Comparison of ENCODE assay signal across 8 cellular contexts in the genomic region with DNA sequence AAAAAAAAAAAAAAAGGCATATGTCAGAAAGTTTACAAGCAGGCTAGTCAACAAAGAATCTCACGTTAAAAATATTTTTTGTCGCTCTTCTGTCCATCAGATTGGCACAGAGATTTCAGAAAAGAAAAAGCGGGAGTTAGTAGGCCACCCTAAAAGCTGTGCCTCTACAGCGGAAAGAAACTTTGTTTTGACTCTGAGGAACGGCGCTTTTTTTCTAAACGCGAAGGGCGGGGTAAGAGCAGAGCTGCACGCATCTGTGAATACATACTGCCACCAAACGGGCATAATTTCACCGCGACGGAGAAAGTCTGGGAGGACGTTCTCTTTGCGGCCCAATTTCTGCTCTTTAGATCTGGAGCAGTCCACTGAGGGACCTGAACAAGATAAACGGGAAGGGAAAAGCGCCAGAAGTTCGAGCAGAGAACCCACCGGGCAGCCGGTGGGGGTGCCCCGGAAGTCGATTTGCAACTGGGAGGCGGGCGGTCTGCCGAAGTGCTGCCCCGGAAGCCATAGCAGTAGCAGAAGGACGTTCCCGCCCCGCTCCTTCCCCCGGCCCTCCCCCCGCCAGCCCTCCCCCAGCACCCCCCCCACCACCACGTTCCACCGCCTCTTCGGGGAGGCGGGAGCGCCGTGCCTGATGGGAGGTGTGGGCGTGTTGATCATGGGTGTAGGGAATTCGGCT. TPM values are rescaled to one million over a fixed set of nuclear protein-coding genes. Genes with fewer than 3 reads are reported as not detected.
DNase-seq lines count a peak whose midpoint lies in the region; ATAC-seq, FAIRE-seq and TF ChIP-seq lines count a peak whose summit lies in the region.
"Not testable (repeated sequence)": the region's sequence is repeated elsewhere in the genome, so short reads cannot be mapped to it uniquely, and the experiment has no call there.

No MANE protein-coding gene starts in this region.

- not testable (repeated sequence) for TF ChIP-seq POLR2A in right lobe of liver (IDR thresholded peaks at IDR 0.05)

- no CpG with 5 or more reads among the region's 40 CpGs for WGBS in right lobe of liver (ENCODE audit: insufficient coverage, low coverage, low lambda C conversion rate, missing lambda C conversion rate)

- ATAC-seq in GM18499 (IDR thresholded peaks at IDR 0.05; ENCODE audit: insufficient read depth, unreplicated experiment) (peak; percentile 42), GM21360 (IDR thresholded peaks at IDR 0.05; ENCODE audit: unreplicated experiment) (peak; percentile 52), HG02884 (IDR thresholded peaks at IDR 0.05; ENCODE audit: unreplicated experiment) (peak; percentile 44), HG03558 (IDR thresholded peaks at IDR 0.05; ENCODE audit: extremely low read depth, unreplicated experiment) (peak; percentile 32), right lobe of liver (peak; percentile 69 to 82 (median 76))
- ATAC-seq in stimulated activated naive CD8-positive, alpha-beta T cell treated with anti-CD3 and anti-CD28 coated beads, Interleukin-15, Interleukin-2, amounts not matched to agents 100 U/mL and 50 U/mL, for 24 hours = peak; percentile 76

- H3K36me3 ChIP-seq in bronchial epithelial cell (ENCODE audit: control insufficient read depth, insufficient read depth, low read length); right lobe of liver: not testable (repeated sequence)

- H3K4me3 ChIP-seq in bronchial epithelial cell (ENCODE audit: low read depth, low read length); right lobe of liver: not testable (repeated sequence)

- H3K9me3 ChIP-seq in right lobe of liver = not testable (repeated sequence)

- intact Hi-C loops in right lobe of liver (cut with DNase I) = not testable (repeated sequence)

- FAIRE-seq in bronchial epithelial cell (lab: Jason Lieb, UNC) = peak; percentile 89

- H3K27me3 ChIP-seq in bronchial epithelial cell (ENCODE audit: control insufficient read depth, insufficient read depth, low read length); right lobe of liver: not testable (repeated sequence)

- not testable (repeated sequence) for TF ChIP-seq CTCF in VCaP (conservative IDR thresholded peaks at IDR 0.05); bronchial epithelial cell (IDR thresholded peaks at IDR 0.05; ENCODE audit: insufficient read depth, low read length, severe bottlenecking); right lobe of liver (IDR thresholded peaks at IDR 0.05)

- H3K4me1 ChIP-seq in right lobe of liver = peaks cover 0 to 23% (median 3%) of the 10 kb centered on the region in 4 donors

- peak overlapping the region; percentile 85 for H3K27ac ChIP-seq in VCaP
- H3K27ac ChIP-seq in right lobe of liver = not testable (repeated sequence)

- DNase-seq in bronchial epithelial cell (ENCODE audit: low read depth); right lobe of liver; stimulated activated naive CD8-positive, alpha-beta T cell treated with anti-CD3 and anti-CD28 coated beads, Interleukin-15, Interleukin-2, amounts not matched to agents 100 U/mL and 50 U/mL, for 24 hours: not testable (repeated sequence)

RNA-seq across cellular contexts. Expression of a gene that starts 23.6 kb away (rescaled TPM):
- 20.0 and 27.3 TPM in 2 replicates for total RNA-seq in bronchial epithelial cell
- 10 to 100 TPM; 11.9 to 20.6 (median 14.6) TPM for total RNA-seq in right lobe of liver
